11 cellular contexts compared by ENCODE assay signal in genomic region chr15:101296418-101297405, GRCh38. TPM values are rescaled to one million over a fixed set of nuclear protein-coding genes. Genes with fewer than 3 reads are reported as not detected.
DNase-seq lines count a peak whose midpoint lies in the region; ATAC-seq and TF ChIP-seq lines count a peak whose summit lies in the region.
"Had no signal": no experiment of that assay in that cellular context is flagged by ENCODE, and none has a peak within 500 bp of the region (broad histone marks: within the 10 kb centered on the region; RNA-seq: fewer than 3 reads in every experiment).

No MANE protein-coding gene starts in this region.

- peak overlapping the region; percentile 84; the same call in 1 of the 2 replicates for H3K4me2 ChIP-seq in GM23338
- peak overlapping the region; percentile 73 for H3K4me2 ChIP-seq in parathyroid adenoma (ENCODE audit: low read length)

- H3K79me2 ChIP-seq in GM23338 (replicated peaks; ENCODE audit: insufficient read depth), result peaks cover 39% of the 10 kb centered on the region
- H3K79me2 ChIP-seq in parathyroid adenoma, result peaks cover 16% of the 10 kb centered on the region

- H3K4me3 Mint-ChIP-seq in GM23338, result peak overlapping the region; percentile 99
- peak overlapping the region in 1 of 2 donors; percentile 95 for H3K4me3 Mint-ChIP-seq in effector memory CD8-positive, alpha-beta T cell

- H3K4me1 ChIP-seq in GM23338 (ENCODE audit: insufficient read depth) (peaks cover 4% of the 10 kb centered on the region; the same call in 1 of the 2 replicates), NT2/D1 (ENCODE audit: insufficient read depth, insufficient read length) (peaks cover 8% of the 10 kb centered on the region), parathyroid adenoma (peaks cover 3% of the 10 kb centered on the region)

- H3K27me3 ChIP-seq in GM23338 (ENCODE audit: insufficient read depth), result no peaks in the 10 kb centered on the region
- no peaks in the 10 kb centered on the region for H3K27me3 ChIP-seq in NT2/D1 (ENCODE audit: insufficient read depth, insufficient read length)
- H3K27me3 ChIP-seq in parathyroid adenoma (ENCODE audit: control insufficient read depth, insufficient read depth, low read length), result no peaks in the 10 kb centered on the region
- H3K27me3 ChIP-seq: esophagus muscularis mucosa, testis had no signal

- H3K9ac ChIP-seq in NT2/D1 (ENCODE audit: insufficient read length, low read depth) (no peak overlapping the region), parathyroid adenoma (no peak overlapping the region)

- H3K4me1 Mint-ChIP-seq in GM23338, result peaks cover 10% of the 10 kb centered on the region
- peaks cover 14 to 31% of the 10 kb centered on the region in 2 donors for H3K4me1 Mint-ChIP-seq in effector memory CD8-positive, alpha-beta T cell (ENCODE audit: low read depth in 2 of 2)

- peaks cover 6% of the 10 kb centered on the region for H3K27me3 Mint-ChIP-seq in GM23338 (ENCODE audit: insufficient read depth, low read depth, poor library complexity)
- H3K27me3 Mint-ChIP-seq in effector memory CD8-positive, alpha-beta T cell, result no peaks in the 10 kb centered on the region

- no peaks in the 10 kb centered on the region for H3K9me3 Mint-ChIP-seq in GM23338
- H3K9me3 Mint-ChIP-seq in effector memory CD8-positive, alpha-beta T cell, result no peaks in the 10 kb centered on the region

- no peak for DNase-seq in GM23338 (ENCODE audit: low spot score)
- DNase-seq in NT2/D1 (ENCODE audit: low read depth, low spot score), result no peak
- no peak for DNase-seq in effector memory CD8-positive, alpha-beta T cell
- no peak for DNase-seq in NOMO-1 treated with DMSO at 0.1 percent for 48 hours (lab: John Stamatoyannopoulos, UW; ENCODE audit: unreplicated experiment)
- DNase-seq: NCI-H187 treated with DMSO at 0.1 percent for 48 hours, testis had no signal

- H3K36me3 ChIP-seq in GM23338 (ENCODE audit: insufficient read depth) (peaks cover 10% of the 10 kb centered on the region; the same call in 1 of the 2 replicates), NT2/D1 (ENCODE audit: insufficient read depth, insufficient read length, low read length) (peaks cover 17% of the 10 kb centered on the region), parathyroid adenoma (ENCODE audit: control insufficient read depth, insufficient read depth, low read length) (no peaks in the 10 kb centered on the region)
- H3K36me3 ChIP-seq: esophagus muscularis mucosa had no signal

- no peaks in the 10 kb centered on the region for H3F3A ChIP-seq in GM23338 (replicated peaks; ENCODE audit: low read depth)

- H3K27ac ChIP-seq in GM23338 (ENCODE audit: low read depth) (no peak overlapping the region), parathyroid adenoma (no peak overlapping the region)
- H3K27ac ChIP-seq: testis had no signal

- ATAC-seq in GM23338, result no peak
- no peak for ATAC-seq in effector memory CD8-positive, alpha-beta T cell (replicated peaks)
- no peak for ATAC-seq in GM18511 (IDR thresholded peaks at IDR 0.05; ENCODE audit: unreplicated experiment)
- no peak for ATAC-seq in GM21723 (IDR thresholded peaks at IDR 0.05; ENCODE audit: unreplicated experiment)
- ATAC-seq in GM18517 (IDR thresholded peaks at IDR 0.05; ENCODE audit: unreplicated experiment), result no peak

- TF ChIP-seq CTCF in GM23338 (conservative IDR thresholded peaks at IDR 0.05; ENCODE audit: low read depth in 2 of 2), result no peak
- TF ChIP-seq CTCF in parathyroid adenoma (IDR thresholded peaks at IDR 0.05), result no peak

- peaks cover 4% of the 10 kb centered on the region; the same call in 1 of the 3 replicates for H3K36me3 Mint-ChIP-seq in GM23338 (ENCODE audit: low read depth)
- H3K36me3 Mint-ChIP-seq in effector memory CD8-positive, alpha-beta T cell (ENCODE audit: insufficient read depth), result peaks cover 35% of the 10 kb centered on the region

- H3K4me3 ChIP-seq in GM23338 (peak overlapping the region; percentile 96), NT2/D1 (ENCODE audit: insufficient read length, low read depth) (peak overlapping the region; percentile 87), parathyroid adenoma (ENCODE audit: low read depth, low read length) (peak overlapping the region; percentile 81)

- no peak overlapping the region for H3K27ac Mint-ChIP-seq in GM23338
- peak overlapping the region; percentile 26 to 96 for H3K27ac Mint-ChIP-seq in effector memory CD8-positive, alpha-beta T cell

- peaks cover 19% of the 10 kb centered on the region for H4K20me1 ChIP-seq in GM23338 (replicated peaks; ENCODE audit: insufficient read depth)

- H3K9me3 ChIP-seq in NT2/D1 (ENCODE audit: insufficient read depth, low read length) (no peaks in the 10 kb centered on the region), parathyroid adenoma (ENCODE audit: control insufficient read depth, low read length) (no peaks in the 10 kb centered on the region)
- H3K9me3 ChIP-seq: esophagus muscularis mucosa, testis had no signal

- H2AFZ ChIP-seq in GM23338 (no peak overlapping the region), parathyroid adenoma (no peak overlapping the region)

- no peaks in the 10 kb centered on the region for H3K9me2 ChIP-seq in GM23338 (ENCODE audit: insufficient read depth)

TF ChIP-seq in GM23338, 12 proteins besides CTCF, POLR2A, EP300 and RAD21 (continues in another document):
- TF ChIP-seq, protein P1, sequence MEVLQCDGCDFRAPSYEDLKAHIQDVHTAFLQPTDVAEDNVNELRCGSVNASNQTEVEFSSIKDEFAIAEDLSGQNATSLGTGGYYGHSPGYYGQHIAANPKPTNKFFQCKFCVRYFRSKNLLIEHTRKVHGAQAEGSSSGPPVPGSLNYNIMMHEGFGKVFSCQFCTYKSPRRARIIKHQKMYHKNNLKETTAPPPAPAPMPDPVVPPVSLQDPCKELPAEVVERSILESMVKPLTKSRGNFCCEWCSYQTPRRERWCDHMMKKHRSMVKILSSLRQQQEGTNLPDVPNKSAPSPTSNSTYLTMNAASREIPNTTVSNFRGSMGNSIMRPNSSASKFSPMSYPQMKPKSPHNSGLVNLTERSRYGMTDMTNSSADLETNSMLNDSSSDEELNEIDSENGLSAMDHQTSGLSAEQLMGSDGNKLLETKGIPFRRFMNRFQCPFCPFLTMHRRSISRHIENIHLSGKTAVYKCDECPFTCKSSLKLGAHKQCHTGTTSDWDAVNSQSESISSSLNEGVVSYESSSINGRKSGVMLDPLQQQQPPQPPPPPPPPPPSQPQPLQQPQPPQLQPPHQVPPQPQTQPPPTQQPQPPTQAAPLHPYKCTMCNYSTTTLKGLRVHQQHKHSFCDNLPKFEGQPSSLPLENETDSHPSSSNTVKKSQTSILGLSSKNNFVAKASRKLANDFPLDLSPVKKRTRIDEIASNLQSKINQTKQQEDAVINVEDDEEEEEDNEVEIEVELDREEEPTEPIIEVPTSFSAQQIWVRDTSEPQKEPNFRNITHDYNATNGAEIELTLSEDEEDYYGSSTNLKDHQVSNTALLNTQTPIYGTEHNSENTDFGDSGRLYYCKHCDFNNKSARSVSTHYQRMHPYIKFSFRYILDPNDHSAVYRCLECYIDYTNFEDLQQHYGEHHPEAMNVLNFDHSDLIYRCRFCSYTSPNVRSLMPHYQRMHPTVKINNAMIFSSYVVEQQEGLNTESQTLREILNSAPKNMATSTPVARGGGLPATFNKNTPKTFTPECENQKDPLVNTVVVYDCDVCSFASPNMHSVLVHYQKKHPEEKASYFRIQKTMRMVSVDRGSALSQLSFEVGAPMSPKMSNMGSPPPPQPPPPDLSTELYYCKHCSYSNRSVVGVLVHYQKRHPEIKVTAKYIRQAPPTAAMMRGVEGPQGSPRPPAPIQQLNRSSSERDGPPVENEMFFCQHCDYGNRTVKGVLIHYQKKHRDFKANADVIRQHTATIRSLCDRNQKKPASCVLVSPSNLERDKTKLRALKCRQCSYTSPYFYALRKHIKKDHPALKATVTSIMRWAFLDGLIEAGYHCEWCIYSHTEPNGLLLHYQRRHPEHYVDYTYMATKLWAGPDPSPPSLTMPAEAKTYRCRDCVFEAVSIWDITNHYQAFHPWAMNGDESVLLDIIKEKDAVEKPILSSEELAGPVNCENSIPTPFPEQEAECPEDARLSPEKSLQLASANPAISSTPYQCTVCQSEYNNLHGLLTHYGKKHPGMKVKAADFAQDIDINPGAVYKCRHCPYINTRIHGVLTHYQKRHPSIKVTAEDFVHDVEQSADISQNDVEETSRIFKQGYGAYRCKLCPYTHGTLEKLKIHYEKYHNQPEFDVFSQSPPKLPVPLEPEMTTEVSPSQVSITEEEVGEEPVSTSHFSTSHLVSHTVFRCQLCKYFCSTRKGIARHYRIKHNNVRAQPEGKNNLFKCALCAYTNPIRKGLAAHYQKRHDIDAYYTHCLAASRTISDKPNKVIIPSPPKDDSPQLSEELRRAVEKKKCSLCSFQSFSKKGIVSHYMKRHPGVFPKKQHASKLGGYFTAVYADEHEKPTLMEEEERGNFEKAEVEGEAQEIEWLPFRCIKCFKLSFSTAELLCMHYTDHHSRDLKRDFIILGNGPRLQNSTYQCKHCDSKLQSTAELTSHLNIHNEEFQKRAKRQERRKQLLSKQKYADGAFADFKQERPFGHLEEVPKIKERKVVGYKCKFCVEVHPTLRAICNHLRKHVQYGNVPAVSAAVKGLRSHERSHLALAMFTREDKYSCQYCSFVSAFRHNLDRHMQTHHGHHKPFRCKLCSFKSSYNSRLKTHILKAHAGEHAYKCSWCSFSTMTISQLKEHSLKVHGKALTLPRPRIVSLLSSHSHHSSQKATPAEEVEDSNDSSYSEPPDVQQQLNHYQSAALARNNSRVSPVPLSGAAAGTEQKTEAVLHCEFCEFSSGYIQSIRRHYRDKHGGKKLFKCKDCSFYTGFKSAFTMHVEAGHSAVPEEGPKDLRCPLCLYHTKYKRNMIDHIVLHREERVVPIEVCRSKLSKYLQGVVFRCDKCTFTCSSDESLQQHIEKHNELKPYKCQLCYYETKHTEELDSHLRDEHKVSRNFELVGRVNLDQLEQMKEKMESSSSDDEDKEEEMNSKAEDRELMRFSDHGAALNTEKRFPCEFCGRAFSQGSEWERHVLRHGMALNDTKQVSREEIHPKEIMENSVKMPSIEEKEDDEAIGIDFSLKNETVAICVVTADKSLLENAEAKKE (CRISPR knock-in tag; IDR thresholded peaks at IDR 0.05), result no peak

RNA-seq across cellular contexts. Expression of gene SNRPA1, which starts 1.7 kb away (rescaled TPM):
- total RNA-seq in GM23338 (2014; rRNA removed; shearing (Covaris generic)), result 128 and 170 TPM in 2 replicates
- polyA plus RNA-seq in GM23338 (2016; fragmentation: Nextera tagmentation; extraction: Ambion mirVana), result 313 and 361 TPM in 2 replicates

RNA-seq across cellular contexts. Expression of gene SELENOS, which starts 19.4 kb away (rescaled TPM):
- 37.0 and 77.2 TPM in 2 replicates for total RNA-seq in GM23338 (2014; rRNA removed; shearing (Covaris generic))
- polyA plus RNA-seq in GM23338 (2016; fragmentation: Nextera tagmentation; extraction: Ambion mirVana), result 106 and 108 TPM in 2 replicates

RNA-seq across cellular contexts. Expression of gene CHSY1, which starts 44.9 kb away (rescaled TPM):
- 45.4 and 47.7 TPM in 2 replicates for total RNA-seq in GM23338 (2014; rRNA removed; shearing (Covaris generic))
- 9.8 and 11.6 TPM in 2 replicates for polyA plus RNA-seq in GM23338 (2016; fragmentation: Nextera tagmentation; extraction: Ambion mirVana)
